In genomic region chr18:45664824-45665763, GRCh38 we compare ENCODE assay signal across 8 cellular contexts. TPM values are rescaled to one million over a fixed set of nuclear protein-coding genes. Genes with fewer than 3 reads are reported as not detected.
A peak's percentile ranks its signal among the peaks of the same experiment; 100 is the strongest.
DNase-seq lines count a peak whose midpoint lies in the region; ATAC-seq and TF ChIP-seq lines count a peak whose summit lies in the region.

No MANE protein-coding gene starts in this region.

- TF ChIP-seq CTCF in activated CD8-positive, alpha-beta T cell treated with anti-CD3 and anti-CD28 coated beads for 36 hours (IDR thresholded peaks at IDR 0.05) = peak; percentile 91

- H3K36me3 Mint-ChIP-seq in activated CD8-positive, alpha-beta T cell treated with anti-CD3 and anti-CD28 coated beads for 36 hours (ENCODE audit: low read depth) = no peaks in the 10 kb centered on the region

- no peak overlapping the region for H2AFZ ChIP-seq in mesenchymal stem cell (ENCODE audit: low read depth, low read length)

- H3K4me3 ChIP-seq in mesenchymal stem cell (ENCODE audit: insufficient read depth in 1 of 2, low read depth in 1 of 2, low read length in 2 of 2) = no peak overlapping the region

- H4K8ac ChIP-seq in mesenchymal stem cell (ENCODE audit: low read length) = no peak overlapping the region

- H3K27me3 ChIP-seq in mesenchymal stem cell (ENCODE audit: control insufficient read depth in 1 of 2, insufficient read depth in 1 of 2, low read length in 2 of 2) = no peaks in the 10 kb centered on the region

- H3K4me3 Mint-ChIP-seq in activated CD8-positive, alpha-beta T cell treated with anti-CD3 and anti-CD28 coated beads for 36 hours = no peak overlapping the region

- H3K27ac ChIP-seq in mesenchymal stem cell (ENCODE audit: low read length, poor library complexity, severe bottlenecking) = no peak overlapping the region

- no peaks in the 10 kb centered on the region for H3K9me3 ChIP-seq in mesenchymal stem cell (ENCODE audit: control insufficient read depth, low read length)

- peak; percentile 55 for ATAC-seq in Right ventricle myocardium inferior
- peak; percentile 59 for ATAC-seq in HG03175 (IDR thresholded peaks at IDR 0.05; ENCODE audit: unreplicated experiment)
- ATAC-seq in activated CD8-positive, alpha-beta T cell treated with anti-CD3 and anti-CD28 coated beads for 36 hours = peak; percentile 56

- no peak overlapping the region for H3K4ac ChIP-seq in mesenchymal stem cell (ENCODE audit: low read depth in 1 of 2, low read length in 2 of 2)

- intact Hi-C loops in Right ventricle myocardium inferior (cut with DNase I) = loop anchor here (2.0 to 5.0 kb wide), 3 partner anchors 26 to 407 kb away; partner anchors contain the start of gene PSTPIP2
- intact Hi-C loops in cardiac septum (cut with DNase I) = loop anchor here (10.0 kb wide), 2 partner anchors 310 to 410 kb away; partner anchors contain the start of gene PSTPIP2
- intact Hi-C loops in activated CD8-positive, alpha-beta T cell treated with anti-CD3 and anti-CD28 coated beads for 36 hours (cut with micrococcal nuclease) = loop anchor here (1.0 to 10.0 kb wide), 3 partner anchors 215 to 410 kb away; partner anchors contain the start of genes EPG5 and PSTPIP2

- peak overlapping the region; percentile 32 for H2AK5ac ChIP-seq in mesenchymal stem cell (ENCODE audit: low read length, severe bottlenecking)

- H2BK5ac ChIP-seq in mesenchymal stem cell (ENCODE audit: low read depth, low read length, poor library complexity, severe bottlenecking) = peak overlapping the region; percentile 0

- H3K4me2 ChIP-seq in mesenchymal stem cell (ENCODE audit: low read length, poor library complexity, severe bottlenecking) = no peak overlapping the region

- peak overlapping the region; percentile 35 for H3K9ac ChIP-seq in mesenchymal stem cell (ENCODE audit: low read length)

- peaks cover 50% of the 10 kb centered on the region for H3K4me1 Mint-ChIP-seq in activated CD8-positive, alpha-beta T cell treated with anti-CD3 and anti-CD28 coated beads for 36 hours (ENCODE audit: low read depth)

- H3K23ac ChIP-seq in mesenchymal stem cell (ENCODE audit: low read length in 2 of 2) = no peak overlapping the region

- H2BK120ac ChIP-seq in mesenchymal stem cell (ENCODE audit: low read depth, low read length) = no peak overlapping the region

- H3K27me3 Mint-ChIP-seq in activated CD8-positive, alpha-beta T cell treated with anti-CD3 and anti-CD28 coated beads for 36 hours = no peaks in the 10 kb centered on the region

- no peaks in the 10 kb centered on the region for H3K9me3 Mint-ChIP-seq in activated CD8-positive, alpha-beta T cell treated with anti-CD3 and anti-CD28 coated beads for 36 hours

- CTCF ChIA-PET in activated CD8-positive, alpha-beta T cell treated with anti-CD3 and anti-CD28 coated beads for 36 hours (lab: Charles Lee) = interaction anchor here (0.6 to 8.8 kb wide), 51 partner anchors 11 to 1211 kb away, joined by 3 to 231 read pairs (median 4); partner anchors contain the start of genes PSTPIP2 and SLC14A1

- no peak for DNase-seq in Right ventricle myocardium inferior (ENCODE audit: missing footprints)
- DNase-seq in cardiac septum (ENCODE audit: low spot score) = no peak
- DNase-seq in NCI-H774 (lab: John Stamatoyannopoulos, UW) = peak; percentile 19
- peak; percentile 80 for DNase-seq in activated CD8-positive, alpha-beta T cell treated with anti-CD3 and anti-CD28 coated beads for 36 hours
- peak; percentile 46 for DNase-seq in effector CD8-positive, alpha-beta T cell (lab: John Stamatoyannopoulos, UW)
- DNase-seq in mesenchymal stem cell = peak; percentile 69
- peak; percentile 43 to 51 for DNase-seq in stimulated activated CD8-positive, alpha-beta memory T cell treated with anti-CD3 and anti-CD28 coated beads, Interleukin-7, amount 100 ng/mL, for 1 hour (ENCODE audit: low read depth in 2 of 2)

- H3K36me3 ChIP-seq in mesenchymal stem cell (ENCODE audit: control insufficient read depth in 1 of 2, insufficient read depth in 2 of 2, low read depth in 1 of 2, low read length in 2 of 2) = no peaks in the 10 kb centered on the region

- H3K4me1 ChIP-seq in mesenchymal stem cell (ENCODE audit: control insufficient read depth, insufficient read depth, low read depth, low read length) = peaks cover 17% of the 10 kb centered on the region

- no peak overlapping the region for H3K18ac ChIP-seq in mesenchymal stem cell (ENCODE audit: low read depth in 1 of 2, low read length in 2 of 2)

- no peak overlapping the region for H3K14ac ChIP-seq in mesenchymal stem cell (ENCODE audit: low read length in 2 of 2)

- H4K91ac ChIP-seq in mesenchymal stem cell (ENCODE audit: low read length) = no peak overlapping the region

- WGBS in mesenchymal stem cell = 29% methylated on average over 5 of the region's 6 CpGs

- H2BK15ac ChIP-seq in mesenchymal stem cell (ENCODE audit: low read depth, poor library complexity, severe bottlenecking) = no peak overlapping the region

- no peak overlapping the region for H2BK12ac ChIP-seq in mesenchymal stem cell (ENCODE audit: low read length in 2 of 2)

- peak overlapping the region; percentile 61 for H3K27ac Mint-ChIP-seq in activated CD8-positive, alpha-beta T cell treated with anti-CD3 and anti-CD28 coated beads for 36 hours

- POLR2A ChIA-PET in activated CD8-positive, alpha-beta T cell treated with anti-CD3 and anti-CD28 coated beads for 36 hours (lab: Charles Lee) = interaction anchor here (0.7 to 2.6 kb wide), 7 partner anchors 17 to 344 kb away, joined by 3 to 23 read pairs (median 4); no protein-coding TSS in a partner anchor

- no peaks in the 10 kb centered on the region for H3K79me1 ChIP-seq in mesenchymal stem cell (replicated peaks; ENCODE audit: low read length, poor library complexity, severe bottlenecking)

RNA-seq across cellular contexts. Expression of gene SLC14A2, which starts 49.8 kb away (rescaled TPM):
- total RNA-seq in Right ventricle myocardium inferior (not detected), cardiac septum (0.11 TPM)
- under 1 TPM in 1 of 2 experiments, not detected in 1; 0.07 TPM for total RNA-seq in activated CD8-positive, alpha-beta T cell treated with anti-CD3 and anti-CD28 coated beads for 36 hours
- not detected for polyA plus RNA-seq in mesenchymal stem cell (2013, experiment 1 of 2)
- not detected for polyA plus RNA-seq in mesenchymal stem cell (2013, experiment 2 of 2)

RNA-seq across cellular contexts. Expression of gene SLC14A1, which starts 58.9 kb away (rescaled TPM):
- total RNA-seq in Right ventricle myocardium inferior (24.9 TPM), cardiac septum (12.4 TPM)
- 1 to 10 TPM; 3.1 TPM for total RNA-seq in activated CD8-positive, alpha-beta T cell treated with anti-CD3 and anti-CD28 coated beads for 36 hours
- polyA plus RNA-seq in mesenchymal stem cell (2013, experiment 1 of 2) = 1.1 TPM
- 1.3 TPM for polyA plus RNA-seq in mesenchymal stem cell (2013, experiment 2 of 2)

Comparison
In these comparisons a context has a peak if more than half of its experiments do, and no peak if none do; other contexts are left out.
1. DNase-seq: peak in NCI-H774 (single experiment), activated CD8-positive, alpha-beta T cell treated with anti-CD3 and anti-CD28 coated beads for 36 hours (single experiment), effector CD8-positive, alpha-beta T cell (single experiment), mesenchymal stem cell (single experiment) and stimulated activated CD8-positive, alpha-beta memory T cell treated with anti-CD3 and anti-CD28 coated beads, Interleukin-7, amount 100 ng/mL, for 1 hour (2 of 2); none in Right ventricle myocardium inferior (single experiment) and cardiac septum (single experiment).
2. Peak in every context shown above with its lines, with median percentiles within 50 percentile points of each other: ATAC-seq.